In the genomic region with DNA sequence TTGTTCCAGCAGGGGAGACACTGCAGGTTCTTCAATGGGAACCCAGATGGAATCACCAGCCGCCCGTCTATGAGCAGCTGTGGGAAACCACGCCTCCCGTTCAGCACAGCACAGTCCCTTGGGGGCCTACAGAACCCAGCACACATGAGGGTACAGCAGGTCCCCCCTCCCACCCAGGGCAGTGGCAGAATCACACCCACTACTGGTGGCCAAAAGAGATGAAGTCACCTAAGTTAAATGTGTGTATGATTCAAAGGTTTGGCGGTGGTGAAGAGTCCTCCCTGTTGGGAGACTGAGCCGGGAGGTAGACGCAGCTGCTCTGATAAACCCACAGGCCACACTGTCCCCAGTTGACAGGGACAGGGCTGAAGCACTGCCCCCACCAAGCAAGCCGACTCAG, we compare ENCODE assay signal across 12 cellular contexts. TPM values are rescaled to one million over a fixed set of nuclear protein-coding genes. Genes with fewer than 3 reads are reported as not detected.
A peak's percentile ranks its signal among the peaks of the same experiment; 100 is the strongest.
DNase-seq lines count a peak whose midpoint lies in the region; ATAC-seq and TF ChIP-seq lines count a peak whose summit lies in the region.
"Had no signal": no experiment of that assay in that cellular context is flagged by ENCODE, and none has a peak within 500 bp of the region (broad histone marks: within the 10 kb centered on the region; RNA-seq: fewer than 3 reads in every experiment).

No MANE protein-coding gene starts in this region.

- no peaks in the 10 kb centered on the region for H3K27me3 ChIP-seq in right lobe of liver

- H3K4me3 ChIP-seq in right lobe of liver, result peak overlapping the region in 2 of 3 donors; percentile 19 to 31

- ATAC-seq in right lobe of liver, result peak; percentile 24 to 59 (median 35)
- ATAC-seq: HCT116 had no signal

- H3K4me1 ChIP-seq in right lobe of liver, result peaks cover 0 to 57% (median 15%) of the 10 kb centered on the region in 4 donors

- peak overlapping the region; percentile 47 to 93 (median 84) for H3K27ac ChIP-seq in right lobe of liver

- 32% methylated on average over 6 of the region's 8 CpGs for WGBS in right lobe of liver (ENCODE audit: insufficient coverage, low coverage, low lambda C conversion rate, missing lambda C conversion rate)

- H3K9me3 ChIP-seq in right lobe of liver, result no peaks in the 10 kb centered on the region

- no peak for TF ChIP-seq CTCF in right lobe of liver (IDR thresholded peaks at IDR 0.05)

- no peak for TF ChIP-seq POLR2A in right lobe of liver (IDR thresholded peaks at IDR 0.05)

- intact Hi-C loops in right lobe of liver (cut with DNase I), result no loop called here

- peak; percentile 65 for DNase-seq in DMS 273 treated with DMSO at 0.1 percent for 48 hours (lab: John Stamatoyannopoulos, UW)
- peak; percentile 21 for DNase-seq in NCI-H1105 (lab: John Stamatoyannopoulos, UW)
- peak; percentile 29 for DNase-seq in NCI-H748 treated with DMSO at 0.1 percent for 48 hours (lab: John Stamatoyannopoulos, UW)
- DNase-seq in right lobe of liver, result peak in 1 of 3 donors; percentile 27
- no peak for DNase-seq in NCI-H1417 treated with DMSO at 0.1 percent for 48 hours (lab: John Stamatoyannopoulos, UW)
- no peak for DNase-seq in superior temporal gyrus (ENCODE audit: extremely low spot score)
- no peak for DNase-seq in H4 (ENCODE audit: low spot score)
- DNase-seq in COLO829 (ENCODE audit: low spot score), result no peak
- DNase-seq: activated CD4-positive, alpha-beta T cell treated with anti-CD3 and anti-CD28 coated beads, Interleukin-2, amount 50 U/mL, for 48 hours; NCI-H526 treated with DMSO at 0.1 percent for 48 hours; stimulated activated CD4-positive, alpha-beta T cell treated with anti-CD3 and anti-CD28 coated beads, Interleukin-15, amount 100 ng/mL, for 24 hours had no signal

- H3K36me3 ChIP-seq in right lobe of liver, result no peaks in the 10 kb centered on the region

RNA-seq across cellular contexts. Expression of gene L3MBTL4, which starts 44.3 kb away (rescaled TPM):
- total RNA-seq in right lobe of liver, result 10 to 100 TPM in 4 of 6 experiments, 1 to 10 TPM in 2; 8.2 to 16.0 (median 11.3) TPM
- 2.2 and 2.4 TPM in 2 replicates for total RNA-seq in H4 (2014; rRNA removed; shearing (Covaris generic))

Comparison
In these comparisons a context has a peak if more than half of its experiments do, and no peak if none do; other contexts are left out.
1. DNase-seq: peak in DMS 273 treated with DMSO at 0.1 percent for 48 hours (single experiment), NCI-H1105 (single experiment) and NCI-H748 treated with DMSO at 0.1 percent for 48 hours (single experiment); none in NCI-H1417 treated with DMSO at 0.1 percent for 48 hours (single experiment), superior temporal gyrus (single experiment), H4 (single experiment) and COLO829 (single experiment).